In genomic region chr17:48663134-48663924, GRCh38 we compare ENCODE assay signal across 1 cellular context.
TF ChIP-seq lines count a peak whose summit lies in the region.

No MANE protein-coding gene starts in this region.

TF ChIP-seq in HepG2, 621 proteins besides CTCF, POLR2A, EP300 and RAD21:
- TF ChIP-seq DNMT3B (CRISPR knock-in tag; conservative IDR thresholded peaks at IDR 0.05) (no peak), ZNF280D (CRISPR knock-in tag; IDR thresholded peaks at IDR 0.05) (no peak), ZNF17 (CRISPR knock-in tag; IDR thresholded peaks at IDR 0.05) (no peak), ZNF563 (CRISPR knock-in tag; IDR thresholded peaks at IDR 0.05) (no peak), NR1H2 (CRISPR knock-in tag; IDR thresholded peaks at IDR 0.05; ENCODE audit: borderline replicate concordance, low read depth) (no peak), NR3C1 (CRISPR knock-in tag; IDR thresholded peaks at IDR 0.05) (no peak), ZNF383 (CRISPR knock-in tag; IDR thresholded peaks at IDR 0.05; ENCODE audit: borderline replicate concordance) (no peak), BCL6 (CRISPR knock-in tag; IDR thresholded peaks at IDR 0.05) (no peak), CREB1 (IDR thresholded peaks at IDR 0.05) (no peak), CREB1 (CRISPR knock-in tag; IDR thresholded peaks at IDR 0.05) (no peak), HMG20B (CRISPR knock-in tag; conservative IDR thresholded peaks at IDR 0.05) (no peak), ZNF652 (CRISPR knock-in tag; IDR thresholded peaks at IDR 0.05; ENCODE audit: borderline replicate concordance, low read depth) (no peak), ZGPAT (CRISPR knock-in tag; IDR thresholded peaks at IDR 0.05) (no peak), ZNF235 (CRISPR knock-in tag; IDR thresholded peaks at IDR 0.05; ENCODE audit: borderline replicate concordance) (no peak)
